In the genomic region with DNA sequence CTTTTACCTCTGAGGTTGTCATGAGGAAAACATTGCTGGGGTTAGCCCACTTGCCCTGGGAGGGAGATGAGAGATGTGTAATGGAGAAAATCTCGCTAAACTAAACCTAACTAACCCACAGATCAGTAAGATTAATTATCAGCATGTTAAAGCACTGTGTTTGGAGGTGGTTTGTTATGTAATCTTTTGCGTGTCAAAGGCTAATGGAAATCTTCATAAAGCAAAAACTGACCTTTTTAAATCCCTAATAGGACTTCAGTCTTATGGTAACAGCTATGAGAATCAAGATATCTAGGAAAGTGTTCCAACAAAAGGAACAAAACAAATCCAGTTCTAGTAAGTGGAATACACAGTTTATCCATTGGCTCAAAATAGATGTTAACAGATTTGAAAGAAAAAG, we compare ENCODE assay signal across 2 cellular contexts.
TF ChIP-seq lines count a peak whose summit lies in the region.

No MANE protein-coding gene starts in this region.

TF ChIP-seq in HepG2, 621 proteins besides CTCF, POLR2A, EP300 and RAD21 (continued from another document):
- TF ChIP-seq, protein P1, sequence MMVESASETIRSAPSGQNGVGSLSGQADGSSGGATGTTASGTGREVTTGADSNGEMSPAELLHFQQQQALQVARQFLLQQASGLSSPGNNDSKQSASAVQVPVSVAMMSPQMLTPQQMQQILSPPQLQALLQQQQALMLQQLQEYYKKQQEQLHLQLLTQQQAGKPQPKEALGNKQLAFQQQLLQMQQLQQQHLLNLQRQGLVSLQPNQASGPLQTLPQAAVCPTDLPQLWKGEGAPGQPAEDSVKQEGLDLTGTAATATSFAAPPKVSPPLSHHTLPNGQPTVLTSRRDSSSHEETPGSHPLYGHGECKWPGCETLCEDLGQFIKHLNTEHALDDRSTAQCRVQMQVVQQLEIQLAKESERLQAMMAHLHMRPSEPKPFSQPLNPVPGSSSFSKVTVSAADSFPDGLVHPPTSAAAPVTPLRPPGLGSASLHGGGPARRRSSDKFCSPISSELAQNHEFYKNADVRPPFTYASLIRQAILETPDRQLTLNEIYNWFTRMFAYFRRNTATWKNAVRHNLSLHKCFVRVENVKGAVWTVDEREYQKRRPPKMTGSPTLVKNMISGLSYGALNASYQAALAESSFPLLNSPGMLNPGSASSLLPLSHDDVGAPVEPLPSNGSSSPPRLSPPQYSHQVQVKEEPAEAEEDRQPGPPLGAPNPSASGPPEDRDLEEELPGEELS (CRISPR knock-in tag; IDR thresholded peaks at IDR 0.05), result no peak
- TF ChIP-seq ZNF253 (CRISPR knock-in tag; IDR thresholded peaks at IDR 0.05; ENCODE audit: borderline replicate concordance) (no peak), ZNF615 (CRISPR knock-in tag; IDR thresholded peaks at IDR 0.05; ENCODE audit: borderline replicate concordance) (no peak), HOXD1 (CRISPR knock-in tag; IDR thresholded peaks at IDR 0.05) (no peak), MAFK (conservative IDR thresholded peaks at IDR 0.05 in 1 of 2, IDR thresholded peaks at IDR 0.05 in 1 of 2; ENCODE audit: low read length in 2 of 2) (no peak)
TF ChIP-seq in HepG2: peak in this region for 0.

TF ChIP-seq in WTC11, 78 proteins besides CTCF, POLR2A, EP300 and RAD21 (continued from another document):
- TF ChIP-seq, protein P2, sequence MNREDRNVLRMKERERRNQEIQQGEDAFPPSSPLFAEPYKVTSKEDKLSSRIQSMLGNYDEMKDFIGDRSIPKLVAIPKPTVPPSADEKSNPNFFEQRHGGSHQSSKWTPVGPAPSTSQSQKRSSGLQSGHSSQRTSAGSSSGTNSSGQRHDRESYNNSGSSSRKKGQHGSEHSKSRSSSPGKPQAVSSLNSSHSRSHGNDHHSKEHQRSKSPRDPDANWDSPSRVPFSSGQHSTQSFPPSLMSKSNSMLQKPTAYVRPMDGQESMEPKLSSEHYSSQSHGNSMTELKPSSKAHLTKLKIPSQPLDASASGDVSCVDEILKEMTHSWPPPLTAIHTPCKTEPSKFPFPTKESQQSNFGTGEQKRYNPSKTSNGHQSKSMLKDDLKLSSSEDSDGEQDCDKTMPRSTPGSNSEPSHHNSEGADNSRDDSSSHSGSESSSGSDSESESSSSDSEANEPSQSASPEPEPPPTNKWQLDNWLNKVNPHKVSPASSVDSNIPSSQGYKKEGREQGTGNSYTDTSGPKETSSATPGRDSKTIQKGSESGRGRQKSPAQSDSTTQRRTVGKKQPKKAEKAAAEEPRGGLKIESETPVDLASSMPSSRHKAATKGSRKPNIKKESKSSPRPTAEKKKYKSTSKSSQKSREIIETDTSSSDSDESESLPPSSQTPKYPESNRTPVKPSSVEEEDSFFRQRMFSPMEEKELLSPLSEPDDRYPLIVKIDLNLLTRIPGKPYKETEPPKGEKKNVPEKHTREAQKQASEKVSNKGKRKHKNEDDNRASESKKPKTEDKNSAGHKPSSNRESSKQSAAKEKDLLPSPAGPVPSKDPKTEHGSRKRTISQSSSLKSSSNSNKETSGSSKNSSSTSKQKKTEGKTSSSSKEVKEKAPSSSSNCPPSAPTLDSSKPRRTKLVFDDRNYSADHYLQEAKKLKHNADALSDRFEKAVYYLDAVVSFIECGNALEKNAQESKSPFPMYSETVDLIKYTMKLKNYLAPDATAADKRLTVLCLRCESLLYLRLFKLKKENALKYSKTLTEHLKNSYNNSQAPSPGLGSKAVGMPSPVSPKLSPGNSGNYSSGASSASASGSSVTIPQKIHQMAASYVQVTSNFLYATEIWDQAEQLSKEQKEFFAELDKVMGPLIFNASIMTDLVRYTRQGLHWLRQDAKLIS (CRISPR knock-in tag; IDR thresholded peaks at IDR 0.05; ENCODE audit: borderline replicate concordance), result no peak
- TF ChIP-seq, protein P3, sequence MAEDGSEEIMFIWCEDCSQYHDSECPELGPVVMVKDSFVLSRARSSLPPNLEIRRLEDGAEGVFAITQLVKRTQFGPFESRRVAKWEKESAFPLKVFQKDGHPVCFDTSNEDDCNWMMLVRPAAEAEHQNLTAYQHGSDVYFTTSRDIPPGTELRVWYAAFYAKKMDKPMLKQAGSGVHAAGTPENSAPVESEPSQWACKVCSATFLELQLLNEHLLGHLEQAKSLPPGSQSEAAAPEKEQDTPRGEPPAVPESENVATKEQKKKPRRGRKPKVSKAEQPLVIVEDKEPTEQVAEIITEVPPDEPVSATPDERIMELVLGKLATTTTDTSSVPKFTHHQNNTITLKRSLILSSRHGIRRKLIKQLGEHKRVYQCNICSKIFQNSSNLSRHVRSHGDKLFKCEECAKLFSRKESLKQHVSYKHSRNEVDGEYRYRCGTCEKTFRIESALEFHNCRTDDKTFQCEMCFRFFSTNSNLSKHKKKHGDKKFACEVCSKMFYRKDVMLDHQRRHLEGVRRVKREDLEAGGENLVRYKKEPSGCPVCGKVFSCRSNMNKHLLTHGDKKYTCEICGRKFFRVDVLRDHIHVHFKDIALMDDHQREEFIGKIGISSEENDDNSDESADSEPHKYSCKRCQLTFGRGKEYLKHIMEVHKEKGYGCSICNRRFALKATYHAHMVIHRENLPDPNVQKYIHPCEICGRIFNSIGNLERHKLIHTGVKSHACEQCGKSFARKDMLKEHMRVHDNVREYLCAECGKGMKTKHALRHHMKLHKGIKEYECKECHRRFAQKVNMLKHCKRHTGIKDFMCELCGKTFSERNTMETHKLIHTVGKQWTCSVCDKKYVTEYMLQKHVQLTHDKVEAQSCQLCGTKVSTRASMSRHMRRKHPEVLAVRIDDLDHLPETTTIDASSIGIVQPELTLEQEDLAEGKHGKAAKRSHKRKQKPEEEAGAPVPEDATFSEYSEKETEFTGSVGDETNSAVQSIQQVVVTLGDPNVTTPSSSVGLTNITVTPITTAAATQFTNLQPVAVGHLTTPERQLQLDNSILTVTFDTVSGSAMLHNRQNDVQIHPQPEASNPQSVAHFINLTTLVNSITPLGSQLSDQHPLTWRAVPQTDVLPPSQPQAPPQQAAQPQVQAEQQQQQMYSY (CRISPR knock-in tag; IDR thresholded peaks at IDR 0.05), result no peak
- TF ChIP-seq, protein P4, sequence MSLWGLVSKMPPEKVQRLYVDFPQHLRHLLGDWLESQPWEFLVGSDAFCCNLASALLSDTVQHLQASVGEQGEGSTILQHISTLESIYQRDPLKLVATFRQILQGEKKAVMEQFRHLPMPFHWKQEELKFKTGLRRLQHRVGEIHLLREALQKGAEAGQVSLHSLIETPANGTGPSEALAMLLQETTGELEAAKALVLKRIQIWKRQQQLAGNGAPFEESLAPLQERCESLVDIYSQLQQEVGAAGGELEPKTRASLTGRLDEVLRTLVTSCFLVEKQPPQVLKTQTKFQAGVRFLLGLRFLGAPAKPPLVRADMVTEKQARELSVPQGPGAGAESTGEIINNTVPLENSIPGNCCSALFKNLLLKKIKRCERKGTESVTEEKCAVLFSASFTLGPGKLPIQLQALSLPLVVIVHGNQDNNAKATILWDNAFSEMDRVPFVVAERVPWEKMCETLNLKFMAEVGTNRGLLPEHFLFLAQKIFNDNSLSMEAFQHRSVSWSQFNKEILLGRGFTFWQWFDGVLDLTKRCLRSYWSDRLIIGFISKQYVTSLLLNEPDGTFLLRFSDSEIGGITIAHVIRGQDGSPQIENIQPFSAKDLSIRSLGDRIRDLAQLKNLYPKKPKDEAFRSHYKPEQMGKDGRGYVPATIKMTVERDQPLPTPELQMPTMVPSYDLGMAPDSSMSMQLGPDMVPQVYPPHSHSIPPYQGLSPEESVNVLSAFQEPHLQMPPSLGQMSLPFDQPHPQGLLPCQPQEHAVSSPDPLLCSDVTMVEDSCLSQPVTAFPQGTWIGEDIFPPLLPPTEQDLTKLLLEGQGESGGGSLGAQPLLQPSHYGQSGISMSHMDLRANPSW (CRISPR knock-in tag; conservative IDR thresholded peaks at IDR 0.05; ENCODE audit: low read depth), result no peak
- TF ChIP-seq ZBTB21 (CRISPR knock-in tag; IDR thresholded peaks at IDR 0.05; ENCODE audit: borderline replicate concordance) (no peak), JUN (CRISPR knock-in tag; IDR thresholded peaks at IDR 0.05) (no peak)
